ENCODE assay signal across 14 cellular contexts in genomic region chr1:108814343-108815125, GRCh38. TPM values are rescaled to one million over a fixed set of nuclear protein-coding genes. Genes with fewer than 3 reads are reported as not detected.
DNase-seq lines count a peak whose midpoint lies in the region; ATAC-seq, FAIRE-seq and TF ChIP-seq lines count a peak whose summit lies in the region.
"Had no signal": no experiment of that assay in that cellular context is flagged by ENCODE, and none has a peak within 500 bp of the region (broad histone marks: within the 10 kb centered on the region; RNA-seq: fewer than 3 reads in every experiment).

No MANE protein-coding gene starts in this region.

- TF ChIP-seq POLR2A in K562 (conservative IDR thresholded peaks at IDR 0.05) = no peak

- TF ChIP-seq CTCF in HEK293 (tag by site-specific recombination; IDR thresholded peaks at IDR 0.05) (no peak), K562 (IDR thresholded peaks at IDR 0.05 in 2 of 3, conservative IDR thresholded peaks at IDR 0.05 in 1 of 3; ENCODE audit: insufficient read depth in 2 of 3, low read depth in 1 of 3, low read length in 3 of 3) (no peak)

- peak overlapping the region; percentile 51; the same call in 1 of the 2 replicates for H2AFZ ChIP-seq in K562 (ENCODE audit: low read depth, low read length)

- H3K9me3 ChIP-seq in HEK293 (ENCODE audit: control insufficient read depth, insufficient read depth, low read depth, low read length) (no peaks in the 10 kb centered on the region), K562 (replicated peaks; ENCODE audit: control insufficient read depth, insufficient read depth, low read depth, low read length) (no peaks in the 10 kb centered on the region)
- H3K9me3 ChIP-seq: neutrophil, Peyer's patch had no signal

- WGBS in K562 (ENCODE audit: insufficient coverage, low coverage, missing lambda C conversion rate) = 38% methylated on average over 4 of the region's 4 CpGs

- TF ChIP-seq RAD21 in K562 (CRISPR knock-in tag; conservative IDR thresholded peaks at IDR 0.05 in 1 of 2, IDR thresholded peaks at IDR 0.05 in 1 of 2) = no peak

- H3K36me3 ChIP-seq in HEK293 (ENCODE audit: control insufficient read depth in 2 of 2, insufficient read depth in 1 of 2, low read length in 2 of 2) (peaks cover 0 to 8% of the 10 kb centered on the region in 2 experiments; a peak in 1 of 3 replicates), K562 (ENCODE audit: control insufficient read depth, insufficient read depth, low read length) (peaks cover 4% of the 10 kb centered on the region; the same call in 1 of the 3 replicates)
- H3K36me3 ChIP-seq: Peyer's patch had no signal

- TF ChIP-seq EP300 in K562 (IDR thresholded peaks at IDR 0.05; ENCODE audit: low read length) = no peak

- no peak for FAIRE-seq in K562 (lab: Jason Lieb, UNC)

- in situ Hi-C loops in K562 (cut with MboI) = no loop called here

- no peak overlapping the region for H3K27ac ChIP-seq in HEK293 (ENCODE audit: extremely low read depth, low read depth, low read length)
- H3K27ac ChIP-seq in K562 (ENCODE audit: extremely low read depth, low read depth, low read length) = no peak overlapping the region
- H3K27ac ChIP-seq: KMS-11, neutrophil had no signal

- H3K79me2 ChIP-seq in K562 (ENCODE audit: control insufficient read depth, insufficient read depth, low read length) = no peaks in the 10 kb centered on the region

- ATAC-seq in K562 (peak; percentile 33), left lobe of liver (peak; percentile 39), GM21619 (IDR thresholded peaks at IDR 0.05; ENCODE audit: unreplicated experiment) (no peak)
- ATAC-seq: activated naive CD8-positive, alpha-beta T cell treated with anti-CD3 and anti-CD28 coated beads, Interleukin-2, amount 50 U/mL, for 24 hours had no signal

- POLR2A ChIA-PET in HEK293 (lab: Yijun Ruan, JAX) (interaction anchor here (0.7 to 1.0 kb wide), 2 partner anchors 18 to 734 kb away, joined by 3 read pairs; partner anchors contain the start of gene GNAI3), K562 (lab: Yijun Ruan, JAX) (interaction anchor here (0.5 to 0.8 kb wide), 3 partner anchors 269 to 1361 kb away, joined by 3 read pairs; no protein-coding TSS in a partner anchor)

- no peaks in the 10 kb centered on the region for H3K4me1 ChIP-seq in HEK293 (ENCODE audit: control insufficient read depth, insufficient read depth, low read length)
- peaks cover 0 to 14% of the 10 kb centered on the region in 2 experiments; a peak in 3 of 5 replicates for H3K4me1 ChIP-seq in K562 (replicated peaks in 1 of 2; ENCODE audit: control insufficient read depth in 2 of 2, insufficient read depth in 2 of 2, low read length in 2 of 2)

- H3K4me3 ChIP-seq in HEK293 (ENCODE audit: low read depth, low read length) (no peak overlapping the region), K562 (no peak overlapping the region)
- H3K4me3 ChIP-seq: Peyer's patch had no signal

- H3K9me1 ChIP-seq in K562 (ENCODE audit: control insufficient read depth, insufficient read depth, low read length) = no peaks in the 10 kb centered on the region

- no TSS peak for BruUV-seq in K562 (replicated peaks; lab: Mats Ljungman, UMichigan)

- H4K20me1 ChIP-seq in K562 (replicated peaks; ENCODE audit: control insufficient read depth, insufficient read depth, low read length) = no peaks in the 10 kb centered on the region

- no peak overlapping the region for H3K4me2 ChIP-seq in K562 (ENCODE audit: insufficient read depth, low read length)
- H3K4me2 ChIP-seq: KMS-11 had no signal

- intact Hi-C loops in K562 (cut with micrococcal nuclease) = loop anchor here (5.0 to 10.0 kb wide), 3 partner anchors 67 to 170 kb away; partner anchors contain the start of genes FNDC7 and STXBP3

- CTCF ChIA-PET in HEK293 (lab: Yijun Ruan, JAX) = interaction anchor here (1.2 kb wide), 1 partner anchor 13 kb away, joined by 5 read pairs; no protein-coding TSS in a partner anchor
- CTCF ChIA-PET in K562 (lab: Yijun Ruan, JAX; ENCODE audit: low intra/inter-chr PET ratio) = no interaction called here

- no peaks in the 10 kb centered on the region for H3K27me3 ChIP-seq in K562 (ENCODE audit: control insufficient read depth in 2 of 2, insufficient read depth in 2 of 2, low read length in 2 of 2)
- H3K27me3 ChIP-seq: Peyer's patch had no signal

- H3K9ac ChIP-seq in K562 (ENCODE audit: insufficient read depth in 1 of 2, low read depth in 2 of 2, low read length in 2 of 2) = no peak overlapping the region
- H3K9ac ChIP-seq: KMS-11 had no signal

- DNase-seq in K562 (ENCODE audit: extremely low read depth in 1 of 4, low spot score in 3 of 4) (peak in 1 of 4 experiments; percentile 26), left lobe of liver (ENCODE audit: low spot score) (no peak), stromal cell of bone marrow (ENCODE audit: low read depth) (peak; percentile 68), NCI-H1105 (lab: John Stamatoyannopoulos, UW) (no peak), NCI-H526 treated with DMSO at 0.1 percent for 48 hours (lab: John Stamatoyannopoulos, UW) (no peak), NAMALWA (ENCODE audit: low spot score) (no peak)
- DNase-seq: activated CD4-positive, alpha-beta T cell treated with anti-CD3 and anti-CD28 coated beads, Interleukin-2, amount 10 ng/mL, durations not matched to agents 7 days and 5 days; activated naive CD8-positive, alpha-beta T cell treated with anti-CD3 and anti-CD28 coated beads, Interleukin-2, amount 50 U/mL, for 24 hours; DMS79 treated with DMSO at 0.1 percent for 48 hours; Peyer's patch had no signal

TF ChIP-seq in HEK293, 187 proteins besides CTCF, POLR2A, EP300 and RAD21 (continues in another document):
- TF ChIP-seq BCL11A (tag by site-specific recombination; IDR thresholded peaks at IDR 0.05; ENCODE audit: low read depth) = no peak
- no peak for TF ChIP-seq ZBTB7A (tag by site-specific recombination; IDR thresholded peaks at IDR 0.05; ENCODE audit: low read depth)
- no peak for TF ChIP-seq ZNF114 (tag by site-specific recombination; IDR thresholded peaks at IDR 0.05)
- no peak for TF ChIP-seq ZNF76 (tag by site-specific recombination; IDR thresholded peaks at IDR 0.05; ENCODE audit: borderline replicate concordance, low read depth)

TF ChIP-seq in K562, 482 proteins besides CTCF, POLR2A, EP300 and RAD21 (continues in another document):
- TF ChIP-seq HDAC2 (IDR thresholded peaks at IDR 0.05) (no peak), JUND (IDR thresholded peaks at IDR 0.05; ENCODE audit: borderline replicate concordance, low read depth, low read length) (no peak), JUND (tag; IDR thresholded peaks at IDR 0.05; ENCODE audit: borderline replicate concordance, low read depth, low read length) (no peak), ZNF175 (CRISPR knock-in tag; IDR thresholded peaks at IDR 0.05; ENCODE audit: low read depth) (peak; percentile 52; the same call in 1 of the 2 replicates), NFXL1 (CRISPR knock-in tag; IDR thresholded peaks at IDR 0.05) (no peak), ZBTB49 (CRISPR knock-in tag; IDR thresholded peaks at IDR 0.05; ENCODE audit: borderline replicate concordance) (no peak)

RNA-seq across cellular contexts. Expression of gene AKNAD1, which starts 42.4 kb away (rescaled TPM):
- not detected in 2 replicates for total RNA-seq in K562 (2011; cell fraction: chromatin; rRNA removed; ENCODE audit: low replicate concordance)
- not detected in 2 replicates for total RNA-seq in K562 (2011; cell fraction: nucleolus; rRNA removed)
- not detected in 2 replicates for total RNA-seq in K562 (2011; cell fraction: nucleoplasm; rRNA removed)
- total RNA-seq in K562 (2014; rRNA removed) (not detected in 2 replicates), K562 (2014; rRNA removed; fragmentation: Illumina TruSeq; extraction: Trizol) (not detected in 2 replicates), K562 (2015; rRNA removed; fragmentation: Illumina TruSeq; extraction: Trizol) (not detected in 2 replicates), K562 (2021) (not detected in 2 replicates), left lobe of liver (not detected)
- polyA plus RNA-seq in K562 (2011; rRNA removed) (not detected in 2 replicates), K562 (2014; fragmentation: Illumina TruSeq; extraction: Trizol) (0.30 TPM in 1 of 2 replicates, not detected in the other), K562 (2014; fragmentation: Nextera tagmentation; extraction: Ambion mirVana) (under 1 TPM in 1 of 2 experiments, not detected in 1; 0.13 TPM), K562 (2014; rRNA removed) (not detected in 2 replicates)
- polyA plus RNA-seq in K562 (2011; cell fraction: cytosol; rRNA removed) = not detected in 2 replicates
- not detected in 2 replicates for polyA plus RNA-seq in K562 (2011; cell fraction: nucleus; rRNA removed)
- polyA plus RNA-seq in K562 (2012) = not detected in 2 replicates
- not detected in 2 replicates for polyA minus RNA-seq in K562 (2011; rRNA and poly(A)+ RNA removed)
- polyA minus RNA-seq in K562 (2011; cell fraction: cytosol; rRNA and poly(A)+ RNA removed) = not detected in 2 replicates
- not detected in 2 replicates for polyA minus RNA-seq in K562 (2011; cell fraction: nucleus; rRNA and poly(A)+ RNA removed)
- total RNA-seq: activated CD4-positive, alpha-beta T cell treated with anti-CD3 and anti-CD28 coated beads, Interleukin-2, amount 10 ng/mL, durations not matched to agents 7 days and 5 days; Peyer's patch had no signal

Comparison
In these comparisons a context has a peak if more than half of its experiments do, and no peak if none do; other contexts are left out.
1. Of the 44 proteins assayed by ChIP-seq in both K562 and HEK293: peak only in K562: ZNF175; only in HEK293: none; in both: none; in neither: 43.